1 cellular context compared by ENCODE assay signal in genomic region chr16:88988980-88989791, GRCh38.
TF ChIP-seq lines count a peak whose summit lies in the region.

No MANE protein-coding gene starts in this region.

TF ChIP-seq in K562, 482 proteins besides CTCF, POLR2A, EP300 and RAD21:
- TF ChIP-seq ZNF644 (tag; IDR thresholded peaks at IDR 0.05; ENCODE audit: low read depth), result no peak
- 0 out of 2 replicates have a peak, but pooled peaks have one; percentile 9 for TF ChIP-seq ZFX (CRISPR knock-in tag; IDR thresholded peaks at IDR 0.05)
- no peak for TF ChIP-seq ZKSCAN3 (CRISPR knock-in tag; IDR thresholded peaks at IDR 0.05)
- 0 out of 2 replicates have a peak, but pooled peaks have one; percentile 8 for TF ChIP-seq EGR1 (conservative IDR thresholded peaks at IDR 0.05)
